16 cellular contexts compared by ENCODE assay signal in the genomic region with DNA sequence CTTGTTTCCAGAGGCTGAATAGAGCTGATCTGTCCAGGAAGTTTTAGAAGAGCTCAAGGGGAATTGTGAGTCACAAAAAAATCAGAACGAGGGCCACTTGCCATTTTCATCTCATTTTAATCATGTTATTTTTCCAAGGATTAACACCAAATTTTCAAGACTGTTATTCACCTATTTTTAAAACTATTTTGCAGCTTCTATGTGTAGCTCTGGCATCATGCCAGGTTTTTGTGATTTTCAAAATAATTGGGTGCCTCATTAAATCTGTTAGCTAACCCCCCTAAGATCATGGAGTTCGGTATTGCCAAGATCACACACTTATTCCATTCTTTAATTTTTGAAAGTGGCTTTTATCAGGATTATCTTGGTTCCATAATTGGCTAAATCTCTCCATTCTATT.
DNase-seq lines count a peak whose midpoint lies in the region; ATAC-seq, FAIRE-seq and TF ChIP-seq lines count a peak whose summit lies in the region.
"Had no signal": no experiment of that assay in that cellular context is flagged by ENCODE, and none has a peak within 500 bp of the region (broad histone marks: within the 10 kb centered on the region; RNA-seq: fewer than 3 reads in every experiment).

No MANE protein-coding gene starts in this region.

- no peak for TF ChIP-seq EP300 in HepG2 (IDR thresholded peaks at IDR 0.05; ENCODE audit: low read depth in 2 of 2, low read length in 2 of 2)
- no peak for TF ChIP-seq EP300 in HepG2 (CRISPR knock-in tag; IDR thresholded peaks at IDR 0.05; ENCODE audit: borderline replicate concordance)

- H3K36me3 ChIP-seq in HepG2 (replicated peaks in 1 of 2; ENCODE audit: control insufficient read depth in 1 of 2, insufficient read depth in 2 of 2, low read length in 2 of 2) (no peaks in the 10 kb centered on the region), right lobe of liver (no peaks in the 10 kb centered on the region), PC-3 (ENCODE audit: low read depth, low read length) (no peaks in the 10 kb centered on the region)
- H3K36me3 ChIP-seq: BLaER1 treated with 17β-estradiol and CSF1 and Interleukin-3, amounts not matched to agents 10 nM and 100 nM had no signal

- H2AFZ ChIP-seq in HepG2 (ENCODE audit: low read length) (no peak overlapping the region), PC-3 (ENCODE audit: low read length) (no peak overlapping the region)

- POLR2A ChIA-PET in HepG2 (lab: Yijun Ruan, JAX) (no interaction called here), PC-3 (lab: Charles Lee; ENCODE audit: unreplicated experiment) (no interaction called here)

- TF ChIP-seq CTCF in HepG2 (CRISPR knock-in tag; IDR thresholded peaks at IDR 0.05), result no peak
- TF ChIP-seq CTCF in right lobe of liver (IDR thresholded peaks at IDR 0.05), result no peak
- TF ChIP-seq CTCF in PC-3 (conservative IDR thresholded peaks at IDR 0.05; ENCODE audit: low read depth, low read length), result no peak
- TF ChIP-seq CTCF in fibroblast of mammary gland (conservative IDR thresholded peaks at IDR 0.05; ENCODE audit: control insufficient read depth, insufficient read depth, low read depth, low read length), result no peak

- H4K20me1 ChIP-seq in HepG2 (ENCODE audit: insufficient read depth, low read length) (no peaks in the 10 kb centered on the region), PC-3 (ENCODE audit: low read length) (no peaks in the 10 kb centered on the region)
- H4K20me1 ChIP-seq: BLaER1 treated with 17β-estradiol and CSF1 and Interleukin-3, amounts not matched to agents 10 nM and 100 nM had no signal

- peaks cover 2% of the 10 kb centered on the region; the same call in 1 of the 2 replicates for H3K9me3 ChIP-seq in HepG2 (ENCODE audit: low read length)
- H3K9me3 ChIP-seq in right lobe of liver, result no peaks in the 10 kb centered on the region
- no peaks in the 10 kb centered on the region for H3K9me3 ChIP-seq in PC-3 (ENCODE audit: low read length)

- ATAC-seq in HepG2, result no peak
- ATAC-seq in right lobe of liver, result no peak
- ATAC-seq in PC-3, result peak; percentile 19; the same call in 1 of the 2 replicates
- ATAC-seq in GM19395 (IDR thresholded peaks at IDR 0.05; ENCODE audit: unreplicated experiment), result no peak
- ATAC-seq: CD8-positive, alpha-beta T cell had no signal

- H3K9me2 ChIP-seq in PC-3 (replicated peaks; ENCODE audit: low read length), result no peaks in the 10 kb centered on the region

- no peaks in the 10 kb centered on the region for H3F3A ChIP-seq in PC-3 (ENCODE audit: low read length, unreplicated experiment)

- WGBS in HepG2 (ENCODE audit: low lambda C conversion rate), result 6% methylated on average over 2 of the region's 2 CpGs
- 23% methylated on average over 2 of the region's 2 CpGs for WGBS in right lobe of liver (ENCODE audit: insufficient coverage, low coverage, low lambda C conversion rate, missing lambda C conversion rate)

- in situ Hi-C loops in HepG2 (cut with HindIII; ENCODE audit: extremely low pct_ligation_motif_present, low pct_unique_long_range_greater_than_20kb), result no loop called here

- H3K27ac ChIP-seq in HepG2 (ENCODE audit: extremely low read length, insufficient read depth, low read length) (no peak overlapping the region), right lobe of liver (no peak overlapping the region), PC-3 (ENCODE audit: low read length) (no peak overlapping the region)
- H3K27ac ChIP-seq: BLaER1 treated with 17β-estradiol and CSF1 and Interleukin-3, amounts not matched to agents 10 nM and 100 nM had no signal

- H3K27me3 ChIP-seq in HepG2 (ENCODE audit: control insufficient read depth in 1 of 2, insufficient read depth in 2 of 2, low read length in 2 of 2) (no peaks in the 10 kb centered on the region), right lobe of liver (no peaks in the 10 kb centered on the region), PC-3 (ENCODE audit: low read length) (peaks cover 18% of the 10 kb centered on the region; the same call in 1 of the 2 replicates)
- H3K27me3 ChIP-seq: BLaER1 treated with 17β-estradiol and CSF1 and Interleukin-3, amounts not matched to agents 10 nM and 100 nM had no signal

- no peaks in the 10 kb centered on the region for H3K79me2 ChIP-seq in HepG2 (ENCODE audit: insufficient read depth, low read length)
- no peaks in the 10 kb centered on the region for H3K79me2 ChIP-seq in PC-3 (ENCODE audit: low read length)

- H3K4me3 ChIP-seq in HepG2 (replicated peaks in 1 of 3; ENCODE audit: insufficient read depth in 1 of 3, low read depth in 2 of 3, low read length in 3 of 3) (no peak overlapping the region), right lobe of liver (no peak overlapping the region), PC-3 (ENCODE audit: low read length) (no peak overlapping the region), fibroblast of mammary gland (ENCODE audit: control insufficient read depth, low read depth, low read length) (no peak overlapping the region)
- H3K4me3 ChIP-seq: BLaER1 treated with 17β-estradiol and CSF1 and Interleukin-3, amounts not matched to agents 10 nM and 100 nM had no signal

- no peak for DNase-seq in HepG2 (ENCODE audit: low spot score)
- no peak for DNase-seq in right lobe of liver
- peak; percentile 62 for DNase-seq in PC-3
- DNase-seq in fibroblast of mammary gland (ENCODE audit: low read depth), result peak; percentile 11
- DNase-seq in stromal cell of bone marrow (ENCODE audit: low read depth), result peak; percentile 24
- no peak for DNase-seq in activated CD4-positive, CD25-positive, alpha-beta regulatory T cell treated with anti-CD3 and anti-CD28 coated beads, Interleukin-2, amount 50 U/mL, for 72 hours
- no peak for DNase-seq in DMS53 treated with DMSO at 0.1 percent for 48 hours (lab: John Stamatoyannopoulos, UW; ENCODE audit: unreplicated experiment)
- DNase-seq: Calu3; CD8-positive, alpha-beta T cell; DND-41; GF-D8; KG1 had no signal

- H3K9ac ChIP-seq in HepG2 (ENCODE audit: insufficient read depth, low read depth, low read length) (no peak overlapping the region), PC-3 (ENCODE audit: low read length) (no peak overlapping the region)
- H3K9ac ChIP-seq: BLaER1 treated with 17β-estradiol and CSF1 and Interleukin-3, amounts not matched to agents 10 nM and 100 nM had no signal

- no peak for TF ChIP-seq RAD21 in HepG2 (CRISPR knock-in tag; IDR thresholded peaks at IDR 0.05)

- H3K4me2 ChIP-seq in HepG2 (ENCODE audit: low read depth, low read length), result no peak overlapping the region
- H3K4me2 ChIP-seq in PC-3 (ENCODE audit: low read length), result peak overlapping the region; percentile 26
- H3K4me2 ChIP-seq: BLaER1 treated with 17β-estradiol and CSF1 and Interleukin-3, amounts not matched to agents 10 nM and 100 nM had no signal

- intact Hi-C loops in HepG2 (cut with micrococcal nuclease; ENCODE audit: unreplicated experiment), result loop anchor here (2.0 kb wide), 1 partner anchor 533 kb away; no protein-coding TSS in a partner anchor
- intact Hi-C loops in right lobe of liver (cut with DNase I), result no loop called here
- intact Hi-C loops in PC-3 (cut with micrococcal nuclease), result no loop called here

- TF ChIP-seq POLR2A in HepG2 (IDR thresholded peaks at IDR 0.05; ENCODE audit: insufficient read depth in 1 of 2, low read depth in 2 of 2, low read length in 2 of 2), result no peak
- no peak for TF ChIP-seq POLR2A in right lobe of liver (IDR thresholded peaks at IDR 0.05)

- no peaks in the 10 kb centered on the region for H3K4me1 ChIP-seq in HepG2 (ENCODE audit: insufficient read depth, low read length)
- no peaks in the 10 kb centered on the region for H3K4me1 ChIP-seq in right lobe of liver
- H3K4me1 ChIP-seq in PC-3 (ENCODE audit: insufficient read depth, low read length), result peaks cover 16% of the 10 kb centered on the region
- H3K4me1 ChIP-seq: BLaER1 treated with 17β-estradiol and CSF1 and Interleukin-3, amounts not matched to agents 10 nM and 100 nM had no signal

- no TSS peak for BruUV-seq in HepG2 (replicated peaks; lab: Mats Ljungman, UMichigan)
- BruUV-seq in PC-3 (replicated peaks; lab: Mats Ljungman, UMichigan), result no TSS peak

- CTCF ChIA-PET in HepG2 (lab: Yijun Ruan, JAX; ENCODE audit: low intra/inter-chr PET ratio, low total read pairs) (no interaction called here), PC-3 (lab: Charles Lee) (no interaction called here)

- no peak for FAIRE-seq in HepG2 (lab: Jason Lieb, UNC)
- FAIRE-seq: H54, HTR-8/SVneo had no signal

TF ChIP-seq in HepG2, 621 proteins besides CTCF, POLR2A, EP300 and RAD21:
- peak; percentile 67 for TF ChIP-seq LCORL (IDR thresholded peaks at IDR 0.05)
- no peak for TF ChIP-seq LCORL (CRISPR knock-in tag; IDR thresholded peaks at IDR 0.05)
- TF ChIP-seq HDAC1 (CRISPR knock-in tag; IDR thresholded peaks at IDR 0.05), result no peak

Comparison
In these comparisons a context has a peak if more than half of its experiments do, and no peak if none do; other contexts are left out.
1. DNase-seq: peak in PC-3 (single experiment), fibroblast of mammary gland (single experiment) and stromal cell of bone marrow (single experiment); none in HepG2 (single experiment), right lobe of liver (0 of 3), activated CD4-positive, CD25-positive, alpha-beta regulatory T cell treated with anti-CD3 and anti-CD28 coated beads, Interleukin-2, amount 50 U/mL, for 72 hours (single experiment) and DMS53 treated with DMSO at 0.1 percent for 48 hours (single experiment).